Comparison of ENCODE assay signal across 9 cellular contexts in genomic region chr12:120720234-120720968, GRCh38. TPM values are rescaled to one million over a fixed set of nuclear protein-coding genes. Genes with fewer than 3 reads are reported as not detected.
A peak's percentile ranks its signal among the peaks of the same experiment; 100 is the strongest.
DNase-seq lines count a peak whose midpoint lies in the region; ATAC-seq and TF ChIP-seq lines count a peak whose summit lies in the region.
"Had no signal": no experiment of that assay in that cellular context is flagged by ENCODE, and none has a peak within 500 bp of the region (broad histone marks: within the 10 kb centered on the region; RNA-seq: fewer than 3 reads in every experiment).

No MANE protein-coding gene starts in this region.

- CTCF ChIA-PET in PC-3 (lab: Charles Lee): interaction anchor here (0.9 kb wide), 1 partner anchor 136 kb away, joined by 3 read pairs; no protein-coding TSS in a partner anchor
- CTCF ChIA-PET in CD8-positive, alpha-beta memory T cell (lab: Charles Lee): interaction anchor here (2.0 kb wide), 1 partner anchor 71 kb away, joined by 6 read pairs; no protein-coding TSS in a partner anchor

- no peak for TF ChIP-seq EP300 in esophagus muscularis mucosa (IDR thresholded peaks at IDR 0.05)

- H3K4me1 ChIP-seq in BLaER1 (peaks cover 36% of the 10 kb centered on the region), PC-3 (ENCODE audit: insufficient read depth, low read length) (peaks cover 10% of the 10 kb centered on the region; the same call in 1 of the 2 replicates), esophagus muscularis mucosa (peaks cover 12 to 24% (median 20%) of the 10 kb centered on the region in 4 donors)
- H3K4me1 ChIP-seq in CD8-positive, alpha-beta memory T cell (ENCODE audit: insufficient read depth, low read length): peaks cover 6% of the 10 kb centered on the region

- peak overlapping the region; percentile 19; the same call in 1 of the 2 replicates for H3K4me2 ChIP-seq in BLaER1
- H3K4me2 ChIP-seq in PC-3 (ENCODE audit: low read length): no peak overlapping the region

- intact Hi-C loops in PC-3 (cut with micrococcal nuclease) (no loop called here), esophagus muscularis mucosa (cut with DNase I) (loop anchor here (10.0 kb wide), 1 partner anchor 184 kb away; the partner anchor contains the start of gene SPPL3)

- peak; percentile 66 for DNase-seq in PC-3
- DNase-seq in esophagus muscularis mucosa (ENCODE audit: extremely low spot score): no peak
- no peak for DNase-seq in CD8-positive, alpha-beta memory T cell
- no peak for DNase-seq in NCI-H128 (lab: John Stamatoyannopoulos, UW; ENCODE audit: unreplicated experiment)
- DNase-seq in glomerular visceral epithelial cell (ENCODE audit: extremely low spot score): no peak
- DNase-seq: activated gamma-delta T cell had no signal

- POLR2A ChIA-PET in PC-3 (lab: Charles Lee; ENCODE audit: unreplicated experiment): interaction anchor here (0.6 kb wide), 1 partner anchor 186 kb away, joined by 4 read pairs; no protein-coding TSS in a partner anchor
- POLR2A ChIA-PET in CD8-positive, alpha-beta memory T cell (lab: Charles Lee): no interaction called here

- no peaks in the 10 kb centered on the region for H3K9me2 ChIP-seq in PC-3 (replicated peaks; ENCODE audit: low read length)

- no peaks in the 10 kb centered on the region for H3K79me2 ChIP-seq in PC-3 (ENCODE audit: low read length)

- H3K9ac ChIP-seq in BLaER1: no peak overlapping the region
- H3K9ac ChIP-seq in PC-3 (ENCODE audit: low read length): no peak overlapping the region

- H3K36me3 ChIP-seq in BLaER1: peaks cover 87% of the 10 kb centered on the region
- H3K36me3 ChIP-seq in PC-3 (ENCODE audit: low read depth, low read length): peaks cover 50% of the 10 kb centered on the region
- peaks cover 44 to 88% (median 83%) of the 10 kb centered on the region in 4 donors for H3K36me3 ChIP-seq in esophagus muscularis mucosa
- H3K36me3 ChIP-seq in CD8-positive, alpha-beta memory T cell (ENCODE audit: insufficient read depth, low read length): peaks cover 25% of the 10 kb centered on the region

- TF ChIP-seq CTCF in PC-3 (conservative IDR thresholded peaks at IDR 0.05; ENCODE audit: low read depth, low read length): no peak
- TF ChIP-seq CTCF in esophagus muscularis mucosa (IDR thresholded peaks at IDR 0.05): no peak
- TF ChIP-seq CTCF in nephron (IDR thresholded peaks at IDR 0.05; ENCODE audit: unreplicated experiment in 3 of 3): no peak

- H3K27me3 ChIP-seq in BLaER1 (no peaks in the 10 kb centered on the region), PC-3 (ENCODE audit: low read length) (no peaks in the 10 kb centered on the region), esophagus muscularis mucosa (no peaks in the 10 kb centered on the region)
- no peaks in the 10 kb centered on the region for H3K27me3 ChIP-seq in CD8-positive, alpha-beta memory T cell (ENCODE audit: insufficient read depth, low read length, poor library complexity, severe bottlenecking)

- peaks cover 64% of the 10 kb centered on the region for H4K20me1 ChIP-seq in BLaER1
- H4K20me1 ChIP-seq in PC-3 (ENCODE audit: low read length): no peaks in the 10 kb centered on the region

- BruUV-seq in PC-3 (replicated peaks; lab: Mats Ljungman, UMichigan): no TSS peak

- peaks cover 73% of the 10 kb centered on the region for H3K36me3 Mint-ChIP-seq in nephron (ENCODE audit: low read depth)
- H3K36me3 Mint-ChIP-seq in CD8-positive, alpha-beta memory T cell: peaks cover 19 to 77% (median 31%) of the 10 kb centered on the region in 3 donors

- no peaks in the 10 kb centered on the region for H3K27me3 Mint-ChIP-seq in nephron (ENCODE audit: low read depth)
- H3K27me3 Mint-ChIP-seq in CD8-positive, alpha-beta memory T cell: no peaks in the 10 kb centered on the region

- peaks cover 10% of the 10 kb centered on the region for H3K4me1 Mint-ChIP-seq in nephron
- peaks cover 9 to 13% (median 12%) of the 10 kb centered on the region in 3 donors for H3K4me1 Mint-ChIP-seq in CD8-positive, alpha-beta memory T cell

- no peak for TF ChIP-seq POLR2A in esophagus muscularis mucosa (IDR thresholded peaks at IDR 0.05; ENCODE audit: low read depth)
- no peak for TF ChIP-seq POLR2A in GM18505 (IDR thresholded peaks at IDR 0.05; ENCODE audit: borderline replicate concordance, extremely low read depth, insufficient read depth, insufficient read length)

- no peaks in the 10 kb centered on the region for H3F3A ChIP-seq in PC-3 (ENCODE audit: low read length, unreplicated experiment)

- WGBS in esophagus muscularis mucosa: 76% methylated on average over 7 of the region's 7 CpGs

- no peaks in the 10 kb centered on the region for H3K9me3 Mint-ChIP-seq in nephron
- H3K9me3 Mint-ChIP-seq in CD8-positive, alpha-beta memory T cell: no peaks in the 10 kb centered on the region

- H3K9me3 ChIP-seq in BLaER1 (no peaks in the 10 kb centered on the region), PC-3 (ENCODE audit: low read length) (no peaks in the 10 kb centered on the region), esophagus muscularis mucosa (no peaks in the 10 kb centered on the region)
- H3K9me3 ChIP-seq in CD8-positive, alpha-beta memory T cell (ENCODE audit: low read length): no peaks in the 10 kb centered on the region

- H3K4me3 ChIP-seq in BLaER1 (no peak overlapping the region), PC-3 (ENCODE audit: low read length) (no peak overlapping the region), esophagus muscularis mucosa (no peak overlapping the region)
- no peak overlapping the region for H3K4me3 ChIP-seq in CD8-positive, alpha-beta memory T cell (ENCODE audit: low read length)

- H3K4me3 Mint-ChIP-seq in nephron: no peak overlapping the region
- H3K4me3 Mint-ChIP-seq in CD8-positive, alpha-beta memory T cell: peak overlapping the region in 1 of 7 donors; percentile 23

- H3K27ac ChIP-seq in BLaER1 (no peak overlapping the region), PC-3 (ENCODE audit: low read length) (no peak overlapping the region), esophagus muscularis mucosa (replicated peaks in 1 of 4) (peak overlapping the region in 3 of 4 donors; percentile 10 to 35 (median 32))
- no peak overlapping the region for H3K27ac ChIP-seq in CD8-positive, alpha-beta memory T cell (ENCODE audit: low read depth, low read length)

- no peak overlapping the region for H2AFZ ChIP-seq in PC-3 (ENCODE audit: low read length)

- peak overlapping the region in 2 of 3 experiments; percentile 80 to 98 for H3K27ac Mint-ChIP-seq in nephron
- no peak overlapping the region for H3K27ac Mint-ChIP-seq in CD8-positive, alpha-beta memory T cell

- ATAC-seq in PC-3 (peak; percentile 79), GM18505 (IDR thresholded peaks at IDR 0.05; ENCODE audit: unreplicated experiment) (no peak)

RNA-seq across cellular contexts. Expression of gene ACADS, which starts 5.2 kb away (rescaled TPM):
- total RNA-seq in PC-3 (2014; rRNA removed): 14.5 and 19.6 TPM in 2 replicates
- total RNA-seq in esophagus muscularis mucosa: 10 to 100 TPM; 31.6 to 64.2 (median 46.0) TPM
- 10 to 100 TPM; 11.2 to 12.1 TPM for total RNA-seq in CD8-positive, alpha-beta memory T cell
- 19.7 TPM for polyA plus RNA-seq in CD8-positive, alpha-beta memory T cell

RNA-seq across cellular contexts. Expression of gene UNC119B, which starts 10.1 kb away (rescaled TPM):
- total RNA-seq in PC-3 (2014; rRNA removed) (15.9 and 23.8 TPM in 2 replicates), esophagus muscularis mucosa (10 to 100 TPM; 20.0 to 30.8 (median 28.5) TPM)
- total RNA-seq in CD8-positive, alpha-beta memory T cell: 10 to 100 TPM; 29.8 to 30.5 TPM
- polyA plus RNA-seq in CD8-positive, alpha-beta memory T cell: 8.8 TPM

RNA-seq across cellular contexts. Expression of gene MLEC, which starts 33.5 kb away (rescaled TPM):
- total RNA-seq in PC-3 (2014; rRNA removed) (158 and 166 TPM in 2 replicates), esophagus muscularis mucosa (10 to 100 TPM; 37.8 to 55.5 (median 46.3) TPM)
- total RNA-seq in CD8-positive, alpha-beta memory T cell: 100 to 1,000 TPM; 130 to 143 TPM
- polyA plus RNA-seq in CD8-positive, alpha-beta memory T cell: 74.9 TPM

Comparison
In these comparisons a context has a peak if more than half of its experiments do, and no peak if none do; other contexts are left out.
1. H3K27ac ChIP-seq: peak in esophagus muscularis mucosa (3 of 4); none in BLaER1 (single experiment), PC-3 (single experiment) and CD8-positive, alpha-beta memory T cell (single experiment).
2. H3K27ac Mint-ChIP-seq: peak in nephron (2 of 3); none in CD8-positive, alpha-beta memory T cell (0 of 8).